Comparison of ENCODE assay signal across 12 cellular contexts in the genomic region with DNA sequence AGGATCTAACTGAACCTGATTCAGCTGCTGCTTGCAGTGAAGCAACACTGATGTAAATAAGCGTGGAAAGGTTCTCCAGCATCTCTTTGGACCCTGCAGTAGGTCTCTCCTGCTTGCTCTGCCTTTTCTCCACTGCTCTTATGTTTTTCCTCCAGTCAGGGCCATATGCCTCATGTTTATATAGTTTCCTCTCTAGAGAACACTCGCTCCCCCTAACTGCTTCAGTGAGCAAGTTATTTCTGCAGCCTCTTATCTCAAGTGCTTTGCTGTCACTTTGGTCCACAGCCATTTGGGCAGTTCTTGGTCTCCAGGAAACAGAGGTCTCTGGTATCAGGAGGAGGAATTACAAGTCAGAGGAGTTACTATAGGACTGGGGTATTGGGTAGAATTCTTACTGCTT. TPM values are rescaled to one million over a fixed set of nuclear protein-coding genes. Genes with fewer than 3 reads are reported as not detected.
DNase-seq lines count a peak whose midpoint lies in the region; ATAC-seq and TF ChIP-seq lines count a peak whose summit lies in the region.
"Had no signal": no experiment of that assay in that cellular context is flagged by ENCODE, and none has a peak within 500 bp of the region (broad histone marks: within the 10 kb centered on the region; RNA-seq: fewer than 3 reads in every experiment).

No MANE protein-coding gene starts in this region.

- no peaks in the 10 kb centered on the region for H3K9me3 Mint-ChIP-seq in CD8-positive, alpha-beta T cell
- no peaks in the 10 kb centered on the region for H3K9me3 Mint-ChIP-seq in naive thymus-derived CD4-positive, alpha-beta T cell

- no peak overlapping the region for H3K4me3 ChIP-seq in CD8-positive, alpha-beta T cell (ENCODE audit: low read depth, low read length)
- H3K4me3 ChIP-seq in fibroblast of the aortic adventitia (ENCODE audit: low read depth, low read length), result no peak overlapping the region
- H3K4me3 ChIP-seq in naive thymus-derived CD4-positive, alpha-beta T cell (ENCODE audit: low read length), result no peak overlapping the region
- H3K4me3 ChIP-seq in BE2C (ENCODE audit: low read depth, low read length), result no peak overlapping the region

- no peak for DNase-seq in CD8-positive, alpha-beta T cell
- DNase-seq in NCI-H2227 treated with DMSO at 0.1 percent for 48 hours (lab: John Stamatoyannopoulos, UW) (peak; percentile 53), fibroblast of the aortic adventitia (ENCODE audit: low read depth) (peak; percentile 87), BE2C (no peak), DMS153 (lab: John Stamatoyannopoulos, UW) (no peak), NCI-H345 treated with DMSO at 0.1 percent for 48 hours (lab: John Stamatoyannopoulos, UW; ENCODE audit: unreplicated experiment) (no peak), caudate nucleus (lab: John Stamatoyannopoulos, UW) (no peak)
- no peak for DNase-seq in naive thymus-derived CD4-positive, alpha-beta T cell
- DNase-seq: Calu3, cortex of kidney, NCI-H345, SW 1271 had no signal

- no peak for ATAC-seq in CD8-positive, alpha-beta T cell
- no peak for ATAC-seq in naive thymus-derived CD4-positive, alpha-beta T cell

- H3K27me3 ChIP-seq in CD8-positive, alpha-beta T cell (ENCODE audit: insufficient read depth, low read length), result no peaks in the 10 kb centered on the region
- H3K27me3 ChIP-seq in naive thymus-derived CD4-positive, alpha-beta T cell (ENCODE audit: control insufficient read depth in 2 of 2, insufficient read depth in 2 of 2, low read length in 2 of 2), result no peaks in the 10 kb centered on the region
- no peaks in the 10 kb centered on the region for H3K27me3 ChIP-seq in BE2C

- no peak overlapping the region for H3K27ac ChIP-seq in CD8-positive, alpha-beta T cell (ENCODE audit: low read depth, low read length)
- no peak overlapping the region for H3K27ac ChIP-seq in naive thymus-derived CD4-positive, alpha-beta T cell (ENCODE audit: low read depth, low read length)
- H3K27ac ChIP-seq in caudate nucleus (ENCODE audit: low read depth, low read length), result no peak overlapping the region

- H3K4me1 Mint-ChIP-seq in CD8-positive, alpha-beta T cell (ENCODE audit: low read depth), result peaks cover 42% of the 10 kb centered on the region
- H3K4me1 Mint-ChIP-seq in naive thymus-derived CD4-positive, alpha-beta T cell, result peaks cover 22 to 55% (median 43%) of the 10 kb centered on the region in 7 donors

- CTCF ChIA-PET in CD8-positive, alpha-beta T cell (lab: Charles Lee), result interaction anchor here (1.2 kb wide), 1 partner anchor 18 kb away, joined by 3 read pairs; no protein-coding TSS in a partner anchor
- CTCF ChIA-PET in naive thymus-derived CD4-positive, alpha-beta T cell (lab: Charles Lee), result interaction anchor here (0.6 kb wide), 1 partner anchor 239 kb away, joined by 6 read pairs; no protein-coding TSS in a partner anchor

- peaks cover 8% of the 10 kb centered on the region for H3K36me3 ChIP-seq in CD8-positive, alpha-beta T cell (ENCODE audit: insufficient read depth, low read length)
- peaks cover 0 to 16% (median 4%) of the 10 kb centered on the region in 3 experiments for H3K36me3 ChIP-seq in naive thymus-derived CD4-positive, alpha-beta T cell (ENCODE audit: control insufficient read depth in 2 of 3, insufficient read depth in 3 of 3, low read length in 3 of 3)
- no peaks in the 10 kb centered on the region for H3K36me3 ChIP-seq in BE2C

- no peak for TF ChIP-seq CTCF in CD8-positive, alpha-beta T cell (IDR thresholded peaks at IDR 0.05)
- TF ChIP-seq CTCF in fibroblast of the aortic adventitia (IDR thresholded peaks at IDR 0.05; ENCODE audit: insufficient read depth, low read length) (peak; percentile 41), BE2C (IDR thresholded peaks at IDR 0.05; ENCODE audit: low read depth, low read length) (no peak)

- H3K4me3 Mint-ChIP-seq in CD8-positive, alpha-beta T cell, result no peak overlapping the region
- peak overlapping the region in 4 of 10 donors; percentile 5 to 45 (median 20) for H3K4me3 Mint-ChIP-seq in naive thymus-derived CD4-positive, alpha-beta T cell

- no peaks in the 10 kb centered on the region for H3K27me3 Mint-ChIP-seq in CD8-positive, alpha-beta T cell (ENCODE audit: low read depth)
- no peaks in the 10 kb centered on the region for H3K27me3 Mint-ChIP-seq in naive thymus-derived CD4-positive, alpha-beta T cell

- intact Hi-C loops in CD8-positive, alpha-beta T cell (cut with DNase I, micrococcal nuclease), result no loop called here
- intact Hi-C loops in naive thymus-derived CD4-positive, alpha-beta T cell (cut with micrococcal nuclease), result no loop called here

- peaks cover 34% of the 10 kb centered on the region for H3K4me1 ChIP-seq in CD8-positive, alpha-beta T cell (ENCODE audit: insufficient read depth, low read length)
- peaks cover 13 to 27% of the 10 kb centered on the region in 2 donors for H3K4me1 ChIP-seq in naive thymus-derived CD4-positive, alpha-beta T cell (ENCODE audit: control insufficient read depth in 2 of 2, insufficient read depth in 2 of 2, low read length in 2 of 2)
- no peaks in the 10 kb centered on the region; the same call in 1 of the 2 replicates for H3K4me1 ChIP-seq in BE2C

- H3K36me3 Mint-ChIP-seq in CD8-positive, alpha-beta T cell, result peaks cover 41% of the 10 kb centered on the region
- peaks cover 0 to 16% (median 2%) of the 10 kb centered on the region in 5 donors for H3K36me3 Mint-ChIP-seq in naive thymus-derived CD4-positive, alpha-beta T cell

- no peaks in the 10 kb centered on the region for H3K9me3 ChIP-seq in CD8-positive, alpha-beta T cell (ENCODE audit: low read length)
- no peaks in the 10 kb centered on the region for H3K9me3 ChIP-seq in naive thymus-derived CD4-positive, alpha-beta T cell (ENCODE audit: control insufficient read depth in 2 of 3, low read length in 3 of 3)
- no peaks in the 10 kb centered on the region for H3K9me3 ChIP-seq in BE2C

- POLR2A ChIA-PET in CD8-positive, alpha-beta T cell (lab: Charles Lee), result no interaction called here
- POLR2A ChIA-PET in naive thymus-derived CD4-positive, alpha-beta T cell (lab: Charles Lee), result no interaction called here

- peak overlapping the region; percentile 28 for H3K27ac Mint-ChIP-seq in CD8-positive, alpha-beta T cell
- H3K27ac Mint-ChIP-seq in naive thymus-derived CD4-positive, alpha-beta T cell, result peak overlapping the region in 6 of 9 donors; percentile 37 to 79 (median 60)

RNA-seq across cellular contexts. Expression of a gene that starts 5.3 kb away (rescaled TPM):
- total RNA-seq in CD8-positive, alpha-beta T cell, result 1 to 10 TPM; 8.0 to 9.0 TPM
- 3.4 and 10.8 TPM in 2 replicates for total RNA-seq in fibroblast of the aortic adventitia (ENCODE audit: low replicate concordance)
- 10 to 100 TPM; 13.3 to 41.8 (median 17.2) TPM for total RNA-seq in naive thymus-derived CD4-positive, alpha-beta T cell
- polyA plus RNA-seq in naive thymus-derived CD4-positive, alpha-beta T cell, result 10 to 100 TPM; 54.6 to 68.8 TPM
- 19.6 TPM for polyA plus RNA-seq in BE2C (2012; ENCODE audit: insufficient read depth, insufficient read length, low read depth)

RNA-seq across cellular contexts. Expression of a gene that starts 6.8 kb away (rescaled TPM):
- total RNA-seq in CD8-positive, alpha-beta T cell, result 1 to 10 TPM; 2.2 to 2.4 TPM
- 10.9 and 16.4 TPM in 2 replicates for total RNA-seq in fibroblast of the aortic adventitia (ENCODE audit: low replicate concordance)
- total RNA-seq in naive thymus-derived CD4-positive, alpha-beta T cell, result 10 to 100 TPM; 24.6 to 53.4 (median 29.9) TPM
- polyA plus RNA-seq in naive thymus-derived CD4-positive, alpha-beta T cell, result 10 to 100 TPM; 12.8 to 33.1 TPM
- polyA plus RNA-seq in BE2C (2012; ENCODE audit: insufficient read depth, insufficient read length, low read depth), result 11.1 TPM

RNA-seq across cellular contexts. Expression of a gene that starts 22.9 kb away (rescaled TPM):
- total RNA-seq in CD8-positive, alpha-beta T cell, result under 1 TPM; 0.08 to 0.47 TPM
- total RNA-seq in fibroblast of the aortic adventitia (ENCODE audit: low replicate concordance), result 0.18 and 0.33 TPM in 2 replicates
- total RNA-seq in naive thymus-derived CD4-positive, alpha-beta T cell, result 1 to 10 TPM in 4 of 5 experiments, under 1 TPM in 1; 0.37 to 9.4 (median 1.9) TPM
- under 1 TPM; 0.08 to 0.17 TPM for polyA plus RNA-seq in naive thymus-derived CD4-positive, alpha-beta T cell
- 0.26 TPM for polyA plus RNA-seq in BE2C (2012; ENCODE audit: insufficient read depth, insufficient read length, low read depth)

RNA-seq across cellular contexts. Expression of a gene that starts 31.4 kb away (rescaled TPM):
- total RNA-seq in CD8-positive, alpha-beta T cell, result under 1 TPM in 1 of 2 experiments, not detected in 1; 0.16 TPM
- 0.09 and 0.49 TPM in 2 replicates for total RNA-seq in fibroblast of the aortic adventitia (ENCODE audit: low replicate concordance)
- not detected for total RNA-seq in naive thymus-derived CD4-positive, alpha-beta T cell
- under 1 TPM; 0.17 to 0.38 TPM for polyA plus RNA-seq in naive thymus-derived CD4-positive, alpha-beta T cell
- 1.2 TPM for polyA plus RNA-seq in BE2C (2012; ENCODE audit: insufficient read depth, insufficient read length, low read depth)

RNA-seq across cellular contexts. Expression of a gene that starts 34.0 kb away (rescaled TPM):
- total RNA-seq in CD8-positive, alpha-beta T cell, result under 1 TPM; 0.30 to 0.56 TPM
- total RNA-seq in fibroblast of the aortic adventitia (ENCODE audit: low replicate concordance), result 0.82 and 3.3 TPM in 2 replicates
- 1 to 10 TPM in 2 of 5 experiments, under 1 TPM in 3; 0.64 to 3.2 (median 0.82) TPM for total RNA-seq in naive thymus-derived CD4-positive, alpha-beta T cell
- polyA plus RNA-seq in naive thymus-derived CD4-positive, alpha-beta T cell, result 1 to 10 TPM; 3.5 to 4.3 TPM
- polyA plus RNA-seq in BE2C (2012; ENCODE audit: insufficient read depth, insufficient read length, low read depth), result 10.4 TPM

Comparison
In these comparisons a context has a peak if more than half of its experiments do, and no peak if none do; other contexts are left out.
1. DNase-seq: peak in NCI-H2227 treated with DMSO at 0.1 percent for 48 hours (single experiment) and fibroblast of the aortic adventitia (single experiment); none in CD8-positive, alpha-beta T cell (0 of 7), naive thymus-derived CD4-positive, alpha-beta T cell (0 of 9), BE2C (single experiment), DMS153 (single experiment), NCI-H345 treated with DMSO at 0.1 percent for 48 hours (single experiment) and caudate nucleus (0 of 61).